Comparison of ENCODE assay signal across 16 cellular contexts in the genomic region with DNA sequence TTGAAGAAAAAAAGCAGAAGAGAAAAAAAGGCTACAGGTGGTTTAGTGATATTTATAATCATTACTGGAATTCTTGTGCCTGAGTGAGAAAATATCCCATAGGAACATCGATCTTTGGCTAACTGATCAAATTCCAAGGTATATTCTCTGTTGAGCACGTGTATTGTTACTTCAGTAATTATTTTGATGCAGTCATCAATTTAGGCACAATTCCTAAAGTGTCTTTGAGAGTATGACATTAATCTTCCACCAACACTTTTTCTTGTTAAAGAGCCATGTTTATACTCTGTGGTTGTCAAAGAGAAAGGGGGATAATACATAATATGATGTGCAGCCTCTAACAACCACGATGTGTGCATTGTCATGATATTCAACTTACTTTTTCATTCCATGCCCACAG.
A peak's percentile ranks its signal among the peaks of the same experiment; 100 is the strongest.
DNase-seq lines count a peak whose midpoint lies in the region; ATAC-seq, FAIRE-seq and TF ChIP-seq lines count a peak whose summit lies in the region.
"Had no signal": no experiment of that assay in that cellular context is flagged by ENCODE, and none has a peak within 500 bp of the region (broad histone marks: within the 10 kb centered on the region; RNA-seq: fewer than 3 reads in every experiment).

No MANE protein-coding gene starts in this region.

- no peak for TF ChIP-seq EP300 in A549 (IDR thresholded peaks at IDR 0.05)

- no peak for DNase-seq in A549 (ENCODE audit: low read depth in 1 of 2, low spot score in 1 of 2)
- DNase-seq in HFFc6, result no peak
- no peak for DNase-seq in activated T-helper 1 cell treated with anti-CD3 and anti-CD28 coated beads, Interleukin-12 subunit alpha, Interleukin-12 subunit beta, Interleukin-2, Interleukin-4 antibody, amounts not matched to agents 30 ng/mL and 10 ng/mL and 1 ng/mL, durations not matched to agents 14 hours and 24 hours and 36 hours (ENCODE audit: low spot score)
- DNase-seq in mesothelial cell of epicardium (ENCODE audit: low spot score in 2 of 2, unreplicated experiment in 2 of 2), result no peak
- no peak for DNase-seq in NCI-H2029 treated with DMSO at 0.1 percent for 48 hours (lab: John Stamatoyannopoulos, UW)
- DNase-seq: C1 segment of cervical spinal cord; CD4-positive, alpha-beta memory T cell; COR-L47; DMS79 treated with DMSO at 0.1 percent for 48 hours; GF-D8; HCEC 1CT had no signal

- peaks cover 93% of the 10 kb centered on the region for H3K4me1 Mint-ChIP-seq in HFFc6 (ENCODE audit: low read depth)
- peaks cover 73% of the 10 kb centered on the region for H3K4me1 Mint-ChIP-seq in activated T-helper 1 cell treated with anti-CD3 and anti-CD28 coated beads, Interleukin-12 subunit alpha, Interleukin-12 subunit beta, Interleukin-2, Interleukin-4 antibody, amounts not matched to agents 30 ng/mL and 10 ng/mL and 1 ng/mL, durations not matched to agents 14 hours and 24 hours and 36 hours (ENCODE audit: low read depth)
- H3K4me1 Mint-ChIP-seq in nephron, result peaks cover 33% of the 10 kb centered on the region
- peaks cover 30% of the 10 kb centered on the region for H3K4me1 Mint-ChIP-seq in mesothelial cell of epicardium

- intact Hi-C loops in activated T-helper 1 cell treated with anti-CD3 and anti-CD28 coated beads, Interleukin-12 subunit alpha, Interleukin-12 subunit beta, Interleukin-2, Interleukin-4 antibody, amounts not matched to agents 30 ng/mL and 10 ng/mL and 1 ng/mL, durations not matched to agents 14 hours and 24 hours and 36 hours (cut with micrococcal nuclease), result no loop called here

- no peak overlapping the region for H3K4me2 ChIP-seq in A549

- no peak for FAIRE-seq in A549 (lab: Jason Lieb, UNC)
- FAIRE-seq: GM12891, GM18507, H1 had no signal

- ATAC-seq in A549 (no peak), GM18858 (IDR thresholded peaks at IDR 0.05; ENCODE audit: unreplicated experiment) (no peak)

- no peak overlapping the region for H3K4me3 Mint-ChIP-seq in HFFc6
- H3K4me3 Mint-ChIP-seq in activated T-helper 1 cell treated with anti-CD3 and anti-CD28 coated beads, Interleukin-12 subunit alpha, Interleukin-12 subunit beta, Interleukin-2, Interleukin-4 antibody, amounts not matched to agents 30 ng/mL and 10 ng/mL and 1 ng/mL, durations not matched to agents 14 hours and 24 hours and 36 hours, result no peak overlapping the region
- no peak overlapping the region for H3K4me3 Mint-ChIP-seq in nephron
- no peak overlapping the region for H3K4me3 Mint-ChIP-seq in mesothelial cell of epicardium
- H3K4me3 Mint-ChIP-seq: CD4-positive, alpha-beta memory T cell had no signal

- H3K27ac ChIP-seq in A549, result no peak overlapping the region

- no peaks in the 10 kb centered on the region for H3K9me3 Mint-ChIP-seq in HFFc6
- no peaks in the 10 kb centered on the region for H3K9me3 Mint-ChIP-seq in activated T-helper 1 cell treated with anti-CD3 and anti-CD28 coated beads, Interleukin-12 subunit alpha, Interleukin-12 subunit beta, Interleukin-2, Interleukin-4 antibody, amounts not matched to agents 30 ng/mL and 10 ng/mL and 1 ng/mL, durations not matched to agents 14 hours and 24 hours and 36 hours
- H3K9me3 Mint-ChIP-seq in nephron, result no peaks in the 10 kb centered on the region
- H3K9me3 Mint-ChIP-seq in mesothelial cell of epicardium, result no peaks in the 10 kb centered on the region
- H3K9me3 Mint-ChIP-seq: CD4-positive, alpha-beta memory T cell had no signal

- H3K27me3 Mint-ChIP-seq in HFFc6 (ENCODE audit: insufficient read depth) (no peaks in the 10 kb centered on the region; the same call in none of the 2 replicates), nephron (ENCODE audit: low read depth) (no peaks in the 10 kb centered on the region), mesothelial cell of epicardium (ENCODE audit: low read depth) (no peaks in the 10 kb centered on the region)
- no peaks in the 10 kb centered on the region for H3K27me3 Mint-ChIP-seq in activated T-helper 1 cell treated with anti-CD3 and anti-CD28 coated beads, Interleukin-12 subunit alpha, Interleukin-12 subunit beta, Interleukin-2, Interleukin-4 antibody, amounts not matched to agents 30 ng/mL and 10 ng/mL and 1 ng/mL, durations not matched to agents 14 hours and 24 hours and 36 hours (ENCODE audit: insufficient read depth)
- H3K27me3 Mint-ChIP-seq: CD4-positive, alpha-beta memory T cell had no signal

- CTCF ChIA-PET in A549 (lab: Yijun Ruan, JAX), result no interaction called here

- peaks cover 32% of the 10 kb centered on the region for H3K36me3 Mint-ChIP-seq in HFFc6 (ENCODE audit: low read depth)
- H3K36me3 Mint-ChIP-seq in activated T-helper 1 cell treated with anti-CD3 and anti-CD28 coated beads, Interleukin-12 subunit alpha, Interleukin-12 subunit beta, Interleukin-2, Interleukin-4 antibody, amounts not matched to agents 30 ng/mL and 10 ng/mL and 1 ng/mL, durations not matched to agents 14 hours and 24 hours and 36 hours (ENCODE audit: low read depth), result peaks cover 31% of the 10 kb centered on the region
- H3K36me3 Mint-ChIP-seq in nephron (ENCODE audit: low read depth), result no peaks in the 10 kb centered on the region
- H3K36me3 Mint-ChIP-seq in mesothelial cell of epicardium, result no peaks in the 10 kb centered on the region

- POLR2A ChIA-PET in A549 (lab: Yijun Ruan, JAX), result no interaction called here

- peaks cover 14% of the 10 kb centered on the region for H3K4me1 ChIP-seq in A549

- TF ChIP-seq RAD21 in A549 (conservative IDR thresholded peaks at IDR 0.05 in 1 of 2, IDR thresholded peaks at IDR 0.05 in 1 of 2), result no peak

- no peak for TF ChIP-seq POLR2A in A549 (IDR thresholded peaks at IDR 0.05; ENCODE audit: low read length)

- H3K27ac Mint-ChIP-seq in HFFc6 (peak overlapping the region; percentile 93), nephron (peak overlapping the region in 2 of 3 experiments; percentile 53 to 68), mesothelial cell of epicardium (no peak overlapping the region)
- peak overlapping the region; percentile 53 for H3K27ac Mint-ChIP-seq in activated T-helper 1 cell treated with anti-CD3 and anti-CD28 coated beads, Interleukin-12 subunit alpha, Interleukin-12 subunit beta, Interleukin-2, Interleukin-4 antibody, amounts not matched to agents 30 ng/mL and 10 ng/mL and 1 ng/mL, durations not matched to agents 14 hours and 24 hours and 36 hours

- H3K9me3 ChIP-seq in A549, result no peaks in the 10 kb centered on the region

- WGBS in A549 (ENCODE audit: missing lambda C conversion rate), result 69% methylated on average over 3 of the region's 3 CpGs

- no peak for TF ChIP-seq CTCF in A549 (IDR thresholded peaks at IDR 0.05)
- TF ChIP-seq CTCF in HFFc6 (IDR thresholded peaks at IDR 0.05), result no peak
- TF ChIP-seq CTCF in nephron (IDR thresholded peaks at IDR 0.05; ENCODE audit: unreplicated experiment in 3 of 3), result no peak
- no peak for TF ChIP-seq CTCF in mesothelial cell of epicardium (IDR thresholded peaks at IDR 0.05; ENCODE audit: unreplicated experiment)

- no peak overlapping the region for H3K4me3 ChIP-seq in A549

TF ChIP-seq in A549, 52 proteins besides CTCF, POLR2A, EP300 and RAD21:
- peak; percentile 48 for TF ChIP-seq MAFK (IDR thresholded peaks at IDR 0.05; ENCODE audit: partially characterized antibody)
- TF ChIP-seq EHF (CRISPR knock-in tag; IDR thresholded peaks at IDR 0.05), result no peak
